ENCODE assay signal across 8 cellular contexts in the genomic region with DNA sequence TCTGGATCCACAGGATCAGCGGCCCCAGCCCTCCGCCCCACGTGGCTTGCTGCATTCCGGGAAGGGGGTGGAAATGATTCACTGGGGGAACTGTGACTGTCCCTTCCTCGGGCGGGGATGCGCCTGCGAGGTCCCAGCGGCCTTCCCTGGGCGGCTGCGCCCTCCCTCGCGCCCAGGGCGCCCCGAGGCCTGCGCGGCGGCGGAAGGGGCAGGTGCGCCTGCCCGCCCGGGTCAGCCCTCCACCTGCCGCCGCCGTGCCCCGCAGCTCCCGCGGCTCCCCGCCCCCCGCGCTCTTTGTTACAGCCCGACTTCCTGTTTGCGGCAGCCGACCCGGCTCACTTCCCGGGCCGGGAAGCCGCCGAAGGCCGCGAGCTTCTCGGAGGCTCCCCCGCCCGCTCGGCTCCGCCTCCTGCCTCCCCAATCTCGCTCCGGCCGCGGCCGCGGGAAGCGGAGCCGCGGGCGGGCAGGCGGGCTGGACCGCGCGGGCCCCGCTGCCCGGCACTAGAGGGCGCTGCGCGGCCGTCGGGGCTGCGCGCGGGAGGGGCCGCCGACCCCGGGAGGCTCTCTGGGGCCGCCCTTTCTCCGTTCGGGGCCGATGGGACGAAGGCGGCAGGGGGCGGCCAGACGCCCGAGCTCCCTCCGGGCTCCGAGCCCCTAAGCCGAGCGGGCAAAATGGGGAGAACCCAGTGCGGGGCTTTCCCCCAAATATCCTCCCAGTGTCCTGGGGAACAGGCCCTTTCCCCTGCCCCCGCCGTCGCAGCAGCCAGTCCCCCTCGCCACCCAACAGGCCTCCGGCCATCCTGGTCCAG. TPM values are rescaled to one million over a fixed set of nuclear protein-coding genes. Genes with fewer than 3 reads are reported as not detected.
A peak's percentile ranks its signal among the peaks of the same experiment; 100 is the strongest.
DNase-seq lines count a peak whose midpoint lies in the region; ATAC-seq and TF ChIP-seq lines count a peak whose summit lies in the region.

No MANE protein-coding gene starts in this region.

- H4K20me1 ChIP-seq in Karpas-422 (ENCODE audit: insufficient read depth, low read depth, low read length): no peaks in the 10 kb centered on the region

- H3K27me3 ChIP-seq in Karpas-422 (ENCODE audit: low read length): no peaks in the 10 kb centered on the region
- no peaks in the 10 kb centered on the region for H3K27me3 ChIP-seq in right atrium auricular region

- H3K4me1 ChIP-seq in ES-I3 (ENCODE audit: insufficient read depth, low read length): peaks cover 8% of the 10 kb centered on the region; the same call in 1 of the 2 replicates
- H3K4me1 ChIP-seq in Karpas-422 (ENCODE audit: low read length): peaks cover 34% of the 10 kb centered on the region
- peaks cover 0 to 57% of the 10 kb centered on the region in 2 donors for H3K4me1 ChIP-seq in right atrium auricular region

- H3K9ac ChIP-seq in ES-I3 (ENCODE audit: low read depth, low read length) (peak overlapping the region; percentile 77), Karpas-422 (ENCODE audit: low read length) (peak overlapping the region; percentile 76)

- DNase-seq in Karpas-422 (peak; percentile 89), T follicular helper cell (ENCODE audit: low read depth) (peak; percentile 46), right atrium auricular region (ENCODE audit: low spot score) (no peak), pulmonary artery endothelial cell (ENCODE audit: low read depth, low spot score) (peak; percentile 66)

- no peak overlapping the region for H3K27ac ChIP-seq in Karpas-422 (ENCODE audit: low read length)
- H3K27ac ChIP-seq in angular gyrus (ENCODE audit: low read depth, low read length): peak overlapping the region; percentile 65
- H3K27ac ChIP-seq in right atrium auricular region: peak overlapping the region; percentile 81 to 86

- H3K4me3 ChIP-seq in Karpas-422 (ENCODE audit: low read length) (peak overlapping the region; percentile 70), right atrium auricular region (peak overlapping the region; percentile 35 to 57)

- no peaks in the 10 kb centered on the region for H3K36me3 ChIP-seq in ES-I3 (ENCODE audit: insufficient read depth, low read length)
- H3K36me3 ChIP-seq in Karpas-422 (ENCODE audit: insufficient read depth, low read length): no peaks in the 10 kb centered on the region
- no peaks in the 10 kb centered on the region for H3K36me3 ChIP-seq in right atrium auricular region

- no peaks in the 10 kb centered on the region for H3K9me2 ChIP-seq in Karpas-422 (replicated peaks; ENCODE audit: insufficient read depth, low read length)

- H3K9me3 ChIP-seq in ES-I3 (ENCODE audit: control insufficient read depth, insufficient read depth, low read length): no peaks in the 10 kb centered on the region
- no peaks in the 10 kb centered on the region for H3K9me3 ChIP-seq in Karpas-422 (ENCODE audit: low read length)
- no peaks in the 10 kb centered on the region for H3K9me3 ChIP-seq in right atrium auricular region

- ATAC-seq in GM21619 (IDR thresholded peaks at IDR 0.05; ENCODE audit: unreplicated experiment) (peak; percentile 55), HG03378 (IDR thresholded peaks at IDR 0.05; ENCODE audit: unreplicated experiment) (no peak)

- TF ChIP-seq CTCF in right atrium auricular region (IDR thresholded peaks at IDR 0.05): peak; percentile 66 to 80

- peak overlapping the region; percentile 92 for H2AFZ ChIP-seq in Karpas-422 (ENCODE audit: low read length)

- peak overlapping the region; percentile 84 for H3K4me2 ChIP-seq in Karpas-422 (ENCODE audit: low read depth, low read length, poor library complexity, severe bottlenecking)

- H3K79me2 ChIP-seq in Karpas-422 (ENCODE audit: low read length): no peaks in the 10 kb centered on the region

RNA-seq across cellular contexts. Expression of gene CHAC1, which starts 11.5 kb away (rescaled TPM):
- total RNA-seq in Karpas-422 (2014; rRNA removed; shearing (Covaris generic); ENCODE audit: low replicate concordance): 41.6 and 45.5 TPM in 2 replicates
- total RNA-seq in right atrium auricular region: 10 to 100 TPM; 11.9 to 36.1 TPM
- 2.9 and 4.7 TPM in 2 replicates for total RNA-seq in pulmonary artery endothelial cell

RNA-seq across cellular contexts. Expression of gene DLL4, which starts 12.6 kb away (rescaled TPM):
- total RNA-seq in Karpas-422 (2014; rRNA removed; shearing (Covaris generic); ENCODE audit: low replicate concordance): 0.36 TPM in 1 of 2 replicates, not detected in the other
- total RNA-seq in right atrium auricular region (1 to 10 TPM; 7.5 to 9.8 TPM), pulmonary artery endothelial cell (18.6 and 43.9 TPM in 2 replicates)

RNA-seq across cellular contexts. Expression of gene VPS18, which starts 47.5 kb away (rescaled TPM):
- total RNA-seq in Karpas-422 (2014; rRNA removed; shearing (Covaris generic); ENCODE audit: low replicate concordance): 12.6 and 18.1 TPM in 2 replicates
- total RNA-seq in right atrium auricular region: 10 to 100 TPM; 18.1 to 26.1 TPM
- 48.7 and 50.8 TPM in 2 replicates for total RNA-seq in pulmonary artery endothelial cell
